In the genomic region with DNA sequence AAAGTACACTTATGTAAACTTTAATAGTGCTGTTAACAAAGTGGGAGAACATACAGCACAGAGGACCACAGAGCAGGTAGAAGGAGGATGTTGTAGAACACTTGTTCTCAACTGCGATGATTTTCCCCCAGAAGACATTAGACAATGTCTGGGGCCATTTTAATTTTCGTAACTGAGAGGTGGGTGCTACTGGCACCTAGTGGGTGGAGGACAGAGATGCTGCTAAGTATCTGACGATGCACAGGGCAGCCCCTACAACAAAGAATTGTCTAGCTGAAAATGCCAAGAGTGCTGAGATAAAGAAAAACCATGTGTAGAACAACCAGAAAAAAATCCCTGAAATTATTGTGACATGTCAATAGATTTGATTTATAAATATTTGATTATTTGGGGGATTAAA, we compare ENCODE assay signal across 1 cellular context.
TF ChIP-seq lines count a peak whose summit lies in the region.

No MANE protein-coding gene starts in this region.

TF ChIP-seq in GM23338, 12 proteins besides CTCF, POLR2A, EP300 and RAD21 (continued from another document):
- no peak for TF ChIP-seq ZNF462 (CRISPR knock-in tag; IDR thresholded peaks at IDR 0.05)
- no peak for TF ChIP-seq ZNF114 (CRISPR knock-in tag; IDR thresholded peaks at IDR 0.05)
- TF ChIP-seq POLR2AphosphoS5 (IDR thresholded peaks at IDR 0.05; ENCODE audit: low read depth) = no peak
